Comparison of ENCODE assay signal across 9 cellular contexts in the genomic region with DNA sequence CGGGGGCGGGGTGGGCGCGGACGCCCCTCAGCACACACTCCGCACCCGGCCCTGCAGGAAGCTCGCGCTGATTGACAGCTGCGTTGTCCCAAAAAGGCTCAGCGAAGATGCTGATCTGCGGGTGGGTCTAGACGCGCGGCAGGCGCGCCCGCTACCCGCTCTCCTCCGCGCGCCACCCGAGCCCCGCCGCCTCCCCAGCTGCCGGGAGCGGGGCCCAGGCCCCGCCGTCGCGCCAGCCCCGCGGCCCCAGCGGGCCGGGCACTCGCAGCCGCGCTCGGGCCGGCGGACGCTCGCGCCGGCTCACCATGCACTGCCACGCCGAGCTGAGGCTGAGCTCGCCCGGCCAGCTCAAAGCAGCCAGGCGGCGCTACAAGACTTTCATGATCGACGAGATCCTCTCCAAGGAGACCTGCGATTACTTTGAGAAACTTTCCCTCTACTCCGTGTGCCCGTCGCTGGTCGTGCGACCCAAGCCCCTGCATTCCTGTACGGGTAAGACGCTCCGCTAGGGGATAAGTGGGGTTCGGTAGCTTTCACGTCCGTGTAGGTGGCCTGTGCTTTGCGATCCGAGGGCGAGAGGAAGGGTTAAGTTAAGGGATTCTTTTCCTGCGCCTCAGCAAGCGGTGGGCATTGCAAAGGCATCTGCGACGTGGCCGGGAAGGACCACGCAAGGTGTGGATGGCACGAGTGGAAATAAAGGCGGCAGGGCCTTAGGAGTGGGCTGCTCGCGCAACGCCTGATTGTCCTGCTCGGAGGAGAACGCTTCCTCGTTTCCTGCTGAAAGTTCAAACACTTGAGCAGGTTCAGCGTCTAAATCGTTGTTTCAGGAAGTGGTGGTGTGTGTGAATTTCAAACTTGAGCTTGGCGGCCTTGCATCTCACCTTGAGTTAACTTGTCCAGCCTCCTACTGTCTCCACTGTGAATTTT. TPM values are rescaled to one million over a fixed set of nuclear protein-coding genes. Genes with fewer than 3 reads are reported as not detected.
DNase-seq lines count a peak whose midpoint lies in the region; ATAC-seq and TF ChIP-seq lines count a peak whose summit lies in the region.
"Had no signal": no experiment of that assay in that cellular context is flagged by ENCODE, and none has a peak within 500 bp of the region (broad histone marks: within the 10 kb centered on the region; RNA-seq: fewer than 3 reads in every experiment).

A gene with protein sequence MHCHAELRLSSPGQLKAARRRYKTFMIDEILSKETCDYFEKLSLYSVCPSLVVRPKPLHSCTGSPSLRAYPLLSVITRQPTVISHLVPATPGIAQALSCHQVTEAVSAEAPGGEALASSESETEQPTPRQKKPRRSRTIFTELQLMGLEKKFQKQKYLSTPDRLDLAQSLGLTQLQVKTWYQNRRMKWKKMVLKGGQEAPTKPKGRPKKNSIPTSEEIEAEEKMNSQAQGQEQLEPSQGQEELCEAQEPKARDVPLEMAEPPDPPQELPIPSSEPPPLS (plus strand): TSS at position 118 of the 927 bp plus-strand sequence. CDS start 188 bp downstream, at position 306.

- peak within 1 kb of the TSS; percentile 27 to 52 for H3K4me3 ChIP-seq in body of pancreas
- peak within 1 kb of the TSS; percentile 74 for H3K4me3 ChIP-seq in iPS-15b (ENCODE audit: low read depth, low read length)
- peak within 1 kb of the TSS in 2 of 3 donors; percentile 16 to 22 for H3K4me3 ChIP-seq in skeletal muscle tissue (ENCODE audit: low read length in 3 of 3)

- H3K27me3 Mint-ChIP-seq in activated naive CD4-positive, alpha-beta T cell treated with anti-CD3 and anti-CD28 coated beads, Interleukin-2, amount 10 ng/mL, durations not matched to agents 7 days and 5 days, result peaks cover 75% of the 10 kb centered on the region

- whole genome bisulfite sequencing in body of pancreas, 2 donors, result 4 to 13% methylated on average over 18 to 82 of the region's 85 CpGs

- DNase-seq in activated naive CD4-positive, alpha-beta T cell treated with anti-CD3 and anti-CD28 coated beads, Interleukin-2, amount 10 ng/mL, durations not matched to agents 7 days and 5 days, result peak; percentile 48
- no peak for DNase-seq in activated naive CD4-positive, alpha-beta T cell (lab: John Stamatoyannopoulos, UW)
- DNase-seq in NCI-H345 (lab: John Stamatoyannopoulos, UW), result peak; percentile 66
- DNase-seq in body of pancreas, result peak; percentile 63 to 79 (median 70)

- ATAC-seq in body of pancreas (peak; percentile 67), HG03378 (IDR thresholded peaks at IDR 0.05; ENCODE audit: unreplicated experiment) (no peak), HG02938 (IDR thresholded peaks at IDR 0.05; ENCODE audit: unreplicated experiment) (no peak)

- TF ChIP-seq POLR2A in body of pancreas (IDR thresholded peaks at IDR 0.05), result peak in 1 of 3 donors; percentile 36

- CTCF ChIA-PET in activated naive CD4-positive, alpha-beta T cell treated with anti-CD3 and anti-CD28 coated beads, Interleukin-2, amount 10 ng/mL, durations not matched to agents 7 days and 5 days (lab: Charles Lee), result interaction anchor here (0.6 to 2.8 kb wide), 13 partner anchors 9 to 374 kb away, joined by 3 to 23 read pairs (median 5); no protein-coding TSS in a partner anchor

- no peaks in the 10 kb centered on the region for H3K36me3 ChIP-seq in body of pancreas (replicated peaks in 1 of 2; ENCODE audit: insufficient read depth in 1 of 2, low read depth in 2 of 2)
- H3K36me3 ChIP-seq in iPS-15b (ENCODE audit: control insufficient read depth, insufficient read depth, low read length), result no peaks in the 10 kb centered on the region
- H3K36me3 ChIP-seq in skeletal muscle tissue (ENCODE audit: control insufficient read depth in 3 of 3, insufficient read depth in 3 of 3, low read length in 3 of 3), result no peaks in the 10 kb centered on the region

- intact Hi-C loops in body of pancreas (cut with DNase I), result no loop called here

- H3K4me3 Mint-ChIP-seq in activated naive CD4-positive, alpha-beta T cell treated with anti-CD3 and anti-CD28 coated beads, Interleukin-2, amount 10 ng/mL, durations not matched to agents 7 days and 5 days, result peak within 1 kb of the TSS; percentile 59

- peak; percentile 27 to 74 (median 58) for TF ChIP-seq CTCF in body of pancreas (IDR thresholded peaks at IDR 0.05)

- H3K9ac ChIP-seq in iPS-15b (ENCODE audit: low read depth, low read length), result peak within 1 kb of the TSS; percentile 65
- no peak within 1 kb of the TSS for H3K9ac ChIP-seq in skeletal muscle tissue (ENCODE audit: low read depth in 1 of 3, low read length in 3 of 3)

- H3K27me3 ChIP-seq in body of pancreas (peaks cover 0 to 13% of the 10 kb centered on the region in 2 donors), iPS-15b (ENCODE audit: control insufficient read depth, insufficient read depth, low read length) (peaks cover 82% of the 10 kb centered on the region), skeletal muscle tissue (ENCODE audit: control insufficient read depth in 3 of 3, insufficient read depth in 3 of 3, low read length in 3 of 3) (peaks cover 63 to 78% (median 64%) of the 10 kb centered on the region in 3 donors)

- no peak within 1 kb of the TSS for H3K27ac Mint-ChIP-seq in activated naive CD4-positive, alpha-beta T cell treated with anti-CD3 and anti-CD28 coated beads, Interleukin-2, amount 10 ng/mL, durations not matched to agents 7 days and 5 days

- H3K9me3 Mint-ChIP-seq in activated naive CD4-positive, alpha-beta T cell treated with anti-CD3 and anti-CD28 coated beads, Interleukin-2, amount 10 ng/mL, durations not matched to agents 7 days and 5 days, result no peaks in the 10 kb centered on the region

- H3K9me3 ChIP-seq in body of pancreas, result no peaks in the 10 kb centered on the region
- no peaks in the 10 kb centered on the region for H3K9me3 ChIP-seq in iPS-15b (ENCODE audit: control insufficient read depth, insufficient read depth, low read length)
- H3K9me3 ChIP-seq in skeletal muscle tissue (ENCODE audit: control insufficient read depth in 3 of 3, low read length in 3 of 3), result no peaks in the 10 kb centered on the region

- peaks cover 29% of the 10 kb centered on the region for H3K4me1 Mint-ChIP-seq in activated naive CD4-positive, alpha-beta T cell treated with anti-CD3 and anti-CD28 coated beads, Interleukin-2, amount 10 ng/mL, durations not matched to agents 7 days and 5 days

- peak within 1 kb of the TSS; percentile 32 to 87 (median 82) for H3K27ac ChIP-seq in body of pancreas
- H3K27ac ChIP-seq in skeletal muscle tissue (ENCODE audit: low read depth, low read length), result no peak within 1 kb of the TSS

- H3K36me3 Mint-ChIP-seq in activated naive CD4-positive, alpha-beta T cell treated with anti-CD3 and anti-CD28 coated beads, Interleukin-2, amount 10 ng/mL, durations not matched to agents 7 days and 5 days, result no peaks in the 10 kb centered on the region

- H3K4me1 ChIP-seq in body of pancreas (peaks cover 30% of the 10 kb centered on the region), iPS-15b (ENCODE audit: control insufficient read depth, insufficient read depth, low read length) (peaks cover 6% of the 10 kb centered on the region), skeletal muscle tissue (ENCODE audit: control insufficient read depth in 3 of 3, insufficient read depth in 3 of 3, low read length in 3 of 3) (peaks cover 5 to 10% (median 6%) of the 10 kb centered on the region in 3 donors)

RNA-seq across cellular contexts. Expression of the gene that starts here (rescaled TPM):
- 1 to 10 TPM; 1.8 to 6.6 TPM for total RNA-seq in body of pancreas
- total RNA-seq in skeletal muscle tissue, result not detected
- total RNA-seq: glomerular endothelial cell had no signal

Comparison
In these comparisons a context has a peak if more than half of its experiments do, and no peak if none do; other contexts are left out.
1. DNase-seq: peak in activated naive CD4-positive, alpha-beta T cell treated with anti-CD3 and anti-CD28 coated beads, Interleukin-2, amount 10 ng/mL, durations not matched to agents 7 days and 5 days (single experiment), NCI-H345 (single experiment) and body of pancreas (4 of 4); none in activated naive CD4-positive, alpha-beta T cell (0 of 4).
2. H3K4me3 ChIP-seq: peak in every context shown above with its lines; median percentile 74 in iPS-15b; 40 in body of pancreas; 19 in skeletal muscle tissue.